In the genomic region with DNA sequence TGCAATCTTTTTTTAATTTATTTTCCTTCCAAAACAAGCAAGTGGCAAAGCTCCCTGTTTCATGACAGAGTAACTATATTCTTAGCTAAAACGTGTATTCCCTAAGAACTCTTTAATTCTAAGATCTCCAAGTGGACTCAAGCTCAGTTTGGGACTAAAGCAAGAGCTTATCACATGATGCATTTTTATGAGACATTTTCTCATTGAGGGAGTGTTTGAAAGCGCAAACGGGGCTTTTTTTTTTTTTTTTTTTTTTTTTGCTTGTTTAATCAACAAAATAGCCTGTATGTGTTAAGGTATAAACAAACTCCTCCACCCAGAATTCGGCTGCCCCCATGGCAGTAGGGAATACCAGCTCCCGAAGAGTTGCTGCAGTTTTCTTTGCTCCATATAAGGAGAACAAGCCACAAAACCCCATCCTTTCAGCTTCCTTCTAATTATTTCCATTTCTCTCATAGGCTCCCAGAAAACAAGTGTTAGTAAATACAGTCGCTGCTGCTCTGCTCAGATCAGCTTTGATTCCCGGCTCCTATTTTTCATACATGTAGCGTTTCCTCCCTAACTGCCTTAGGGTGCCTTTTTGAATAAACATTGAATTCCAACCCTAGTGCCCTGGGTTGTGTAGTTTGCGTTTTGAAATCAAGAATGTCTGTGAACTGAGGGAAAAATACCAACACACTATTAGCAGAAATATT, we compare ENCODE assay signal across 10 cellular contexts. TPM values are rescaled to one million over a fixed set of nuclear protein-coding genes. Genes with fewer than 3 reads are reported as not detected.
DNase-seq lines count a peak whose midpoint lies in the region; ATAC-seq and TF ChIP-seq lines count a peak whose summit lies in the region.
"Had no signal": no experiment of that assay in that cellular context is flagged by ENCODE, and none has a peak within 500 bp of the region (broad histone marks: within the 10 kb centered on the region; RNA-seq: fewer than 3 reads in every experiment).

No MANE protein-coding gene starts in this region.

- no peaks in the 10 kb centered on the region for H4K20me1 ChIP-seq in GM23338 (replicated peaks; ENCODE audit: insufficient read depth)

- POLR2A ChIA-PET in activated CD8-positive, alpha-beta T cell treated with anti-CD3 and anti-CD28 coated beads, Interleukin-2, amount 10 ng/mL, durations not matched to agents 7 days and 5 days (lab: Charles Lee) = no interaction called here

- no peaks in the 10 kb centered on the region for H3K36me3 Mint-ChIP-seq in GM23338 (ENCODE audit: low read depth)
- no peaks in the 10 kb centered on the region for H3K36me3 Mint-ChIP-seq in brain
- no peaks in the 10 kb centered on the region for H3K36me3 Mint-ChIP-seq in activated CD8-positive, alpha-beta T cell treated with anti-CD3 and anti-CD28 coated beads, Interleukin-2, amount 10 ng/mL, durations not matched to agents 7 days and 5 days (ENCODE audit: low read depth)

- H3K9me2 ChIP-seq in GM23338 (ENCODE audit: insufficient read depth) = no peaks in the 10 kb centered on the region

- H3K27me3 Mint-ChIP-seq in GM23338 (ENCODE audit: insufficient read depth, low read depth, poor library complexity) (peaks cover 4% of the 10 kb centered on the region), brain (no peaks in the 10 kb centered on the region)
- H3K27me3 Mint-ChIP-seq in activated CD8-positive, alpha-beta T cell treated with anti-CD3 and anti-CD28 coated beads, Interleukin-2, amount 10 ng/mL, durations not matched to agents 7 days and 5 days (ENCODE audit: low read depth) = peaks cover 2% of the 10 kb centered on the region

- H3K4me3 Mint-ChIP-seq in GM23338 (peak overlapping the region; percentile 25; the same call in 1 of the 3 replicates), brain (peak overlapping the region; percentile 90 to 97 (median 94))
- H3K4me3 Mint-ChIP-seq in activated CD8-positive, alpha-beta T cell treated with anti-CD3 and anti-CD28 coated beads, Interleukin-2, amount 10 ng/mL, durations not matched to agents 7 days and 5 days = no peak overlapping the region

- H3K27me3 ChIP-seq in GM23338 (ENCODE audit: insufficient read depth) = no peaks in the 10 kb centered on the region

- DNase-seq in GM23338 (ENCODE audit: low spot score) = peak; percentile 19
- DNase-seq in inferior parietal cortex (ENCODE audit: extremely low spot score) = peak; percentile 40
- DNase-seq in sciatic nerve (ENCODE audit: low spot score) = no peak
- DNase-seq in activated CD8-positive, alpha-beta T cell treated with anti-CD3 and anti-CD28 coated beads, Interleukin-2, amount 10 ng/mL, durations not matched to agents 7 days and 5 days = no peak
- DNase-seq in GM19240 (ENCODE audit: insufficient read length, low spot score) = no peak
- DNase-seq in cerebellar nuclear complex (lab: John Stamatoyannopoulos, UW) = no peak
- DNase-seq: activated CD4-positive, alpha-beta T cell treated with anti-CD3 and anti-CD28 coated beads, Interleukin-2, amount 10 ng/mL, durations not matched to agents 24 days and 14 days; stimulated activated naive CD8-positive, alpha-beta T cell treated with anti-CD3 and anti-CD28 coated beads, Interleukin-15, Interleukin-2, amounts not matched to agents 100 U/mL and 50 U/mL, for 24 hours had no signal

- ATAC-seq in GM23338 = peak; percentile 28
- peak; percentile 30 for ATAC-seq in sciatic nerve
- no peak for ATAC-seq in activated CD8-positive, alpha-beta T cell treated with anti-CD3 and anti-CD28 coated beads, Interleukin-2, amount 10 ng/mL, durations not matched to agents 7 days and 5 days
- no peak for ATAC-seq in HG03565 (IDR thresholded peaks at IDR 0.05; ENCODE audit: unreplicated experiment)
- ATAC-seq: stimulated activated naive CD8-positive, alpha-beta T cell treated with anti-CD3 and anti-CD28 coated beads, Interleukin-15, Interleukin-2, amounts not matched to agents 100 U/mL and 50 U/mL, for 24 hours had no signal

- no peak overlapping the region for H3K27ac ChIP-seq in GM23338 (ENCODE audit: low read depth)

- H3F3A ChIP-seq in GM23338 (replicated peaks; ENCODE audit: low read depth) = no peaks in the 10 kb centered on the region

- H3K27ac Mint-ChIP-seq in GM23338 (no peak overlapping the region), brain (peak overlapping the region; percentile 91 to 96 (median 94))
- H3K27ac Mint-ChIP-seq in activated CD8-positive, alpha-beta T cell treated with anti-CD3 and anti-CD28 coated beads, Interleukin-2, amount 10 ng/mL, durations not matched to agents 7 days and 5 days = no peak overlapping the region
- H3K27ac Mint-ChIP-seq: activated CD4-positive, alpha-beta T cell treated with anti-CD3 and anti-CD28 coated beads, Interleukin-2, amount 10 ng/mL, durations not matched to agents 24 days and 14 days had no signal

- no peaks in the 10 kb centered on the region for H3K9me3 Mint-ChIP-seq in GM23338
- H3K9me3 Mint-ChIP-seq in brain = no peaks in the 10 kb centered on the region
- H3K9me3 Mint-ChIP-seq in activated CD8-positive, alpha-beta T cell treated with anti-CD3 and anti-CD28 coated beads, Interleukin-2, amount 10 ng/mL, durations not matched to agents 7 days and 5 days (ENCODE audit: insufficient read depth) = no peaks in the 10 kb centered on the region
- H3K9me3 Mint-ChIP-seq: activated CD4-positive, alpha-beta T cell treated with anti-CD3 and anti-CD28 coated beads, Interleukin-2, amount 10 ng/mL, durations not matched to agents 24 days and 14 days had no signal

- H3K4me3 ChIP-seq in GM23338 = 0 out of 2 replicates have a peak overlapping the region, but pooled peaks have one; percentile 10

- no peak overlapping the region for H2AFZ ChIP-seq in GM23338

- H3K36me3 ChIP-seq in GM23338 (ENCODE audit: insufficient read depth) = no peaks in the 10 kb centered on the region

- TF ChIP-seq CTCF in GM23338 (conservative IDR thresholded peaks at IDR 0.05; ENCODE audit: low read depth in 2 of 2) (no peak), brain (conservative IDR thresholded peaks at IDR 0.05) (no peak)

- H3K79me2 ChIP-seq in GM23338 (replicated peaks; ENCODE audit: insufficient read depth) = no peaks in the 10 kb centered on the region

- H3K4me2 ChIP-seq in GM23338 = peak overlapping the region; percentile 67

- H3K4me1 Mint-ChIP-seq in GM23338 (peaks cover 55% of the 10 kb centered on the region), brain (peaks cover 75% of the 10 kb centered on the region)
- H3K4me1 Mint-ChIP-seq in activated CD8-positive, alpha-beta T cell treated with anti-CD3 and anti-CD28 coated beads, Interleukin-2, amount 10 ng/mL, durations not matched to agents 7 days and 5 days (ENCODE audit: low read depth) = no peaks in the 10 kb centered on the region

- peaks cover 47% of the 10 kb centered on the region for H3K4me1 ChIP-seq in GM23338 (ENCODE audit: insufficient read depth)

- intact Hi-C loops in sciatic nerve (cut with DNase I) = no loop called here

- CTCF ChIA-PET in activated CD8-positive, alpha-beta T cell treated with anti-CD3 and anti-CD28 coated beads, Interleukin-2, amount 10 ng/mL, durations not matched to agents 7 days and 5 days (lab: Charles Lee) = no interaction called here

TF ChIP-seq in GM23338, 12 proteins besides CTCF, POLR2A, EP300 and RAD21 (continues in another document):
- TF ChIP-seq EZH2 (IDR thresholded peaks at IDR 0.05; ENCODE audit: low read depth, unreplicated experiment) (no peak), ETS1 (IDR thresholded peaks at IDR 0.05) (no peak), EZH2phosphoT487 (IDR thresholded peaks at IDR 0.05; ENCODE audit: unreplicated experiment) (no peak), STAT1 (IDR thresholded peaks at IDR 0.05; ENCODE audit: unreplicated experiment) (no peak), NANOG (IDR thresholded peaks at IDR 0.05; ENCODE audit: borderline replicate concordance) (no peak), ZNF331 (CRISPR knock-in tag; IDR thresholded peaks at IDR 0.05; ENCODE audit: low read depth) (no peak)

RNA-seq across cellular contexts. Expression of gene PPARGC1A, which starts 0.7 kb away (rescaled TPM):
- 0.54 and 3.3 TPM in 2 replicates for total RNA-seq in GM23338 (2014; rRNA removed; shearing (Covaris generic))
- 0.12 and 0.76 TPM in 2 replicates for polyA plus RNA-seq in GM23338 (2016; fragmentation: Nextera tagmentation; extraction: Ambion mirVana)
- 2.6 TPM for polyA plus RNA-seq in brain (ENCODE audit: insufficient read depth, low read depth, low replicate concordance)
- 21.6 TPM for total RNA-seq in sciatic nerve
- total RNA-seq in activated CD8-positive, alpha-beta T cell treated with anti-CD3 and anti-CD28 coated beads, Interleukin-2, amount 10 ng/mL, durations not matched to agents 7 days and 5 days = not detected
- total RNA-seq: activated CD4-positive, alpha-beta T cell treated with anti-CD3 and anti-CD28 coated beads, Interleukin-2, amount 10 ng/mL, durations not matched to agents 24 days and 14 days had no signal

Comparison
In these comparisons a context has a peak if more than half of its experiments do, and no peak if none do; other contexts are left out.
1. ATAC-seq: peak in GM23338 (single experiment) and sciatic nerve (single experiment); none in activated CD8-positive, alpha-beta T cell treated with anti-CD3 and anti-CD28 coated beads, Interleukin-2, amount 10 ng/mL, durations not matched to agents 7 days and 5 days (single experiment) and HG03565 (single experiment).
2. DNase-seq: peak in GM23338 (single experiment) and inferior parietal cortex (single experiment); none in sciatic nerve (single experiment), activated CD8-positive, alpha-beta T cell treated with anti-CD3 and anti-CD28 coated beads, Interleukin-2, amount 10 ng/mL, durations not matched to agents 7 days and 5 days (single experiment), GM19240 (single experiment) and cerebellar nuclear complex (0 of 2).
3. H3K27ac Mint-ChIP-seq: peak in brain (5 of 5); none in GM23338 (single experiment) and activated CD8-positive, alpha-beta T cell treated with anti-CD3 and anti-CD28 coated beads, Interleukin-2, amount 10 ng/mL, durations not matched to agents 7 days and 5 days (single experiment).